In genomic region chr2:64179582-64180321, GRCh38 we compare ENCODE assay signal across 10 cellular contexts. TPM values are rescaled to one million over a fixed set of nuclear protein-coding genes. Genes with fewer than 3 reads are reported as not detected.
DNase-seq lines count a peak whose midpoint lies in the region; ATAC-seq and TF ChIP-seq lines count a peak whose summit lies in the region.
"Had no signal": no experiment of that assay in that cellular context is flagged by ENCODE, and none has a peak within 500 bp of the region (broad histone marks: within the 10 kb centered on the region; RNA-seq: fewer than 3 reads in every experiment).

No MANE protein-coding gene starts in this region.

- TF ChIP-seq CTCF in right atrium auricular region (IDR thresholded peaks at IDR 0.05) (no peak), tibial nerve (IDR thresholded peaks at IDR 0.05) (no peak)

- no peak overlapping the region for H3K27ac ChIP-seq in naive thymus-derived CD4-positive, alpha-beta T cell (ENCODE audit: low read depth, low read length)
- H3K27ac ChIP-seq in right atrium auricular region (no peak overlapping the region), tibial nerve (no peak overlapping the region)

- no peak overlapping the region for H3K4me3 ChIP-seq in naive thymus-derived CD4-positive, alpha-beta T cell (ENCODE audit: low read length)
- no peak overlapping the region for H3K4me3 ChIP-seq in right atrium auricular region
- H3K4me3 ChIP-seq in tibial nerve = no peak overlapping the region

- no peak for TF ChIP-seq EP300 in tibial nerve (IDR thresholded peaks at IDR 0.05)

- intact Hi-C loops in naive thymus-derived CD4-positive, alpha-beta T cell (cut with micrococcal nuclease) = no loop called here

- no peaks in the 10 kb centered on the region for H3K4me1 ChIP-seq in naive thymus-derived CD4-positive, alpha-beta T cell (ENCODE audit: control insufficient read depth in 2 of 2, insufficient read depth in 2 of 2, low read length in 2 of 2)
- no peaks in the 10 kb centered on the region for H3K4me1 ChIP-seq in right atrium auricular region
- H3K4me1 ChIP-seq in tibial nerve = peaks cover 0 to 13% (median 2%) of the 10 kb centered on the region in 4 donors

- H3K27me3 ChIP-seq in naive thymus-derived CD4-positive, alpha-beta T cell (ENCODE audit: control insufficient read depth in 2 of 2, insufficient read depth in 2 of 2, low read length in 2 of 2) = no peaks in the 10 kb centered on the region
- no peaks in the 10 kb centered on the region for H3K27me3 ChIP-seq in right atrium auricular region
- H3K27me3 ChIP-seq in tibial nerve = no peaks in the 10 kb centered on the region

- 69 to 73% methylated on average over 10 of the region's 10 CpGs for WGBS in tibial nerve, 2 donors

- POLR2A ChIA-PET in naive thymus-derived CD4-positive, alpha-beta T cell (lab: Charles Lee) = interaction anchor here (0.6 to 1.3 kb wide), 2 partner anchors 9 to 11 kb away, joined by 3 to 10 read pairs; no protein-coding TSS in a partner anchor

- no peak for TF ChIP-seq POLR2A in tibial nerve (IDR thresholded peaks at IDR 0.05)

- H3K27me3 Mint-ChIP-seq in naive thymus-derived CD4-positive, alpha-beta T cell = peaks cover 0 to 9% (median 0%) of the 10 kb centered on the region in 5 donors

- no peaks in the 10 kb centered on the region for H3K9me3 Mint-ChIP-seq in naive thymus-derived CD4-positive, alpha-beta T cell

- peaks cover 0 to 4% (median 0%) of the 10 kb centered on the region in 5 donors for H3K36me3 Mint-ChIP-seq in naive thymus-derived CD4-positive, alpha-beta T cell

- CTCF ChIA-PET in naive thymus-derived CD4-positive, alpha-beta T cell (lab: Charles Lee) = no interaction called here

- H3K9me3 ChIP-seq in naive thymus-derived CD4-positive, alpha-beta T cell (ENCODE audit: control insufficient read depth in 2 of 3, low read length in 3 of 3) = no peaks in the 10 kb centered on the region
- H3K9me3 ChIP-seq in right atrium auricular region (no peaks in the 10 kb centered on the region), tibial nerve (no peaks in the 10 kb centered on the region)

- ATAC-seq in GM18909 (IDR thresholded peaks at IDR 0.05; ENCODE audit: poor library complexity, unreplicated experiment) (peak; percentile 92), HG02588 (IDR thresholded peaks at IDR 0.05; ENCODE audit: unreplicated experiment) (peak; percentile 93), HG03565 (IDR thresholded peaks at IDR 0.05; ENCODE audit: unreplicated experiment) (peak; percentile 95)
- ATAC-seq in naive thymus-derived CD4-positive, alpha-beta T cell = peak; percentile 34
- ATAC-seq: left lobe of liver had no signal

- no peaks in the 10 kb centered on the region for H3K36me3 ChIP-seq in naive thymus-derived CD4-positive, alpha-beta T cell (ENCODE audit: control insufficient read depth in 2 of 3, insufficient read depth in 3 of 3, low read length in 3 of 3)
- H3K36me3 ChIP-seq in right atrium auricular region (no peaks in the 10 kb centered on the region), tibial nerve (no peaks in the 10 kb centered on the region)

- H3K27ac Mint-ChIP-seq in naive thymus-derived CD4-positive, alpha-beta T cell = peak overlapping the region in 1 of 9 donors; percentile 64

- DNase-seq in naive thymus-derived CD4-positive, alpha-beta T cell = no peak
- no peak for DNase-seq in right atrium auricular region (ENCODE audit: low spot score)
- no peak for DNase-seq in HPDE6-E6E7 (ENCODE audit: extremely low spot score)
- DNase-seq in tibial nerve (ENCODE audit: low spot score in 2 of 2) = no peak
- DNase-seq in occipital lobe (lab: John Stamatoyannopoulos, UW) = no peak
- DNase-seq: effector CD8-positive, alpha-beta T cell had no signal

- H3K4me1 Mint-ChIP-seq in naive thymus-derived CD4-positive, alpha-beta T cell = peaks cover 0 to 16% (median 0%) of the 10 kb centered on the region in 7 donors

- no peak overlapping the region for H3K4me3 Mint-ChIP-seq in naive thymus-derived CD4-positive, alpha-beta T cell

RNA-seq across cellular contexts. Expression of gene PELI1, which starts 35.5 kb away (rescaled TPM):
- total RNA-seq in naive thymus-derived CD4-positive, alpha-beta T cell = 100 to 1,000 TPM in 2 of 5 experiments, 10 to 100 TPM in 3; 33.4 to 170 (median 57.2) TPM
- 10 to 100 TPM; 12.3 to 15.2 TPM for polyA plus RNA-seq in naive thymus-derived CD4-positive, alpha-beta T cell
- 10 to 100 TPM; 10.3 to 10.9 TPM for total RNA-seq in right atrium auricular region
- 10 to 100 TPM; 18.4 to 31.0 (median 24.6) TPM for total RNA-seq in tibial nerve
- total RNA-seq in occipital lobe = 88.9 TPM

Comparison
In these comparisons a context has a peak if more than half of its experiments do, and no peak if none do; other contexts are left out.
1. ATAC-seq: peak in every context shown above with its lines; median percentile 95 in HG03565; 93 in HG02588; 92 in GM18909; 34 in naive thymus-derived CD4-positive, alpha-beta T cell.